ENCODE assay signal across 8 cellular contexts in genomic region chr2:209425082-209426071, GRCh38. TPM values are rescaled to one million over a fixed set of nuclear protein-coding genes. Genes with fewer than 3 reads are reported as not detected.
DNase-seq lines count a peak whose midpoint lies in the region; ATAC-seq and TF ChIP-seq lines count a peak whose summit lies in the region.

No MANE protein-coding gene starts in this region.

- no peak for DNase-seq in stimulated activated naive CD8-positive, alpha-beta T cell treated with anti-CD3 and anti-CD28 coated beads, Interleukin-15, amount 100 ng/mL, for 72 hours
- no peak for DNase-seq in stimulated activated naive CD8-positive, alpha-beta T cell treated with anti-CD3 and anti-CD28 coated beads, Interleukin-15, Interleukin-2, amounts not matched to agents 100 U/mL and 50 U/mL, for 24 hours
- DNase-seq in NCI-H345 treated with DMSO at 0.1 percent for 48 hours (lab: John Stamatoyannopoulos, UW; ENCODE audit: unreplicated experiment) (peak; percentile 57), astrocyte of the spinal cord (ENCODE audit: low read depth, low spot score) (peak; percentile 66), left lobe of liver (ENCODE audit: low spot score) (no peak), type B pancreatic cell (ENCODE audit: extremely low spot score, unreplicated experiment) (no peak)

- no peaks in the 10 kb centered on the region for H3K9me3 Mint-ChIP-seq in stimulated activated naive CD8-positive, alpha-beta T cell treated with anti-CD3 and anti-CD28 coated beads, Interleukin-15, amount 100 ng/mL, for 72 hours
- H3K9me3 Mint-ChIP-seq in type B pancreatic cell: no peaks in the 10 kb centered on the region

- H3K4me3 ChIP-seq in astrocyte of the spinal cord (ENCODE audit: low read depth, low read length): peak overlapping the region; percentile 93

- peaks cover 13% of the 10 kb centered on the region for H3K4me1 Mint-ChIP-seq in stimulated activated naive CD8-positive, alpha-beta T cell treated with anti-CD3 and anti-CD28 coated beads, Interleukin-15, amount 100 ng/mL, for 72 hours
- peaks cover 16% of the 10 kb centered on the region for H3K4me1 Mint-ChIP-seq in type B pancreatic cell (ENCODE audit: unreplicated experiment)

- H3K27me3 Mint-ChIP-seq in stimulated activated naive CD8-positive, alpha-beta T cell treated with anti-CD3 and anti-CD28 coated beads, Interleukin-15, amount 100 ng/mL, for 72 hours: peaks cover 55% of the 10 kb centered on the region
- peaks cover 17% of the 10 kb centered on the region for H3K27me3 Mint-ChIP-seq in type B pancreatic cell

- no peak for ATAC-seq in stimulated activated naive CD8-positive, alpha-beta T cell treated with anti-CD3 and anti-CD28 coated beads, Interleukin-15, amount 100 ng/mL, for 72 hours
- ATAC-seq in stimulated activated naive CD8-positive, alpha-beta T cell treated with anti-CD3 and anti-CD28 coated beads, Interleukin-15, Interleukin-2, amounts not matched to agents 100 U/mL and 50 U/mL, for 24 hours: no peak
- ATAC-seq in HG03159 (IDR thresholded peaks at IDR 0.05; ENCODE audit: unreplicated experiment): peak; percentile 47
- peak; percentile 25 for ATAC-seq in left lobe of liver
- no peak for ATAC-seq in GM19035 (IDR thresholded peaks at IDR 0.05; ENCODE audit: unreplicated experiment)

- peak overlapping the region; percentile 61 to 82 for H3K4me3 Mint-ChIP-seq in stimulated activated naive CD8-positive, alpha-beta T cell treated with anti-CD3 and anti-CD28 coated beads, Interleukin-15, amount 100 ng/mL, for 72 hours
- H3K4me3 Mint-ChIP-seq in type B pancreatic cell: peak overlapping the region; percentile 87

- peak; percentile 70 for TF ChIP-seq CTCF in astrocyte of the spinal cord (IDR thresholded peaks at IDR 0.05; ENCODE audit: low read depth, low read length)
- TF ChIP-seq CTCF in type B pancreatic cell (conservative IDR thresholded peaks at IDR 0.05): peak; percentile 79

- in situ Hi-C loops in astrocyte of the spinal cord (cut with HindIII; ENCODE audit: low sequenced_read_pairs): no loop called here

- no peaks in the 10 kb centered on the region for H3K36me3 Mint-ChIP-seq in type B pancreatic cell

- no peak overlapping the region for H3K27ac Mint-ChIP-seq in stimulated activated naive CD8-positive, alpha-beta T cell treated with anti-CD3 and anti-CD28 coated beads, Interleukin-15, amount 100 ng/mL, for 72 hours
- peak overlapping the region; percentile 42 for H3K27ac Mint-ChIP-seq in type B pancreatic cell

RNA-seq across cellular contexts. Expression of gene MAP2, which starts 1.5 kb away (rescaled TPM):
- total RNA-seq in left lobe of liver: 2.3 TPM
- 18.2 and 37.5 TPM in 2 replicates for total RNA-seq in type B pancreatic cell (ENCODE audit: low replicate concordance)

Comparison
In these comparisons a context has a peak if more than half of its experiments do, and no peak if none do; other contexts are left out.
1. ATAC-seq: peak in HG03159 (single experiment) and left lobe of liver (single experiment); none in stimulated activated naive CD8-positive, alpha-beta T cell treated with anti-CD3 and anti-CD28 coated beads, Interleukin-15, amount 100 ng/mL, for 72 hours (single experiment), stimulated activated naive CD8-positive, alpha-beta T cell treated with anti-CD3 and anti-CD28 coated beads, Interleukin-15, Interleukin-2, amounts not matched to agents 100 U/mL and 50 U/mL, for 24 hours (single experiment) and GM19035 (single experiment).
2. DNase-seq: peak in NCI-H345 treated with DMSO at 0.1 percent for 48 hours (single experiment) and astrocyte of the spinal cord (single experiment); none in stimulated activated naive CD8-positive, alpha-beta T cell treated with anti-CD3 and anti-CD28 coated beads, Interleukin-15, amount 100 ng/mL, for 72 hours (0 of 2), stimulated activated naive CD8-positive, alpha-beta T cell treated with anti-CD3 and anti-CD28 coated beads, Interleukin-15, Interleukin-2, amounts not matched to agents 100 U/mL and 50 U/mL, for 24 hours (single experiment), left lobe of liver (single experiment) and type B pancreatic cell (single experiment).